ENCODE assay signal across 1 cellular context in genomic region chr20:13784271-13784892, GRCh38.
TF ChIP-seq lines count a peak whose summit lies in the region.

No MANE protein-coding gene starts in this region.

TF ChIP-seq in HepG2, 621 proteins besides CTCF, POLR2A, EP300 and RAD21 (continued from another document and continues in another):
- TF ChIP-seq SNAPC5 (CRISPR knock-in tag; IDR thresholded peaks at IDR 0.05; ENCODE audit: borderline replicate concordance) (0 out of 2 replicates have a peak, but pooled peaks have one; percentile 85), ETV6 (CRISPR knock-in tag; conservative IDR thresholded peaks at IDR 0.05) (no peak), HNF1B (CRISPR knock-in tag; IDR thresholded peaks at IDR 0.05) (no peak), HIC2 (CRISPR knock-in tag; IDR thresholded peaks at IDR 0.05; ENCODE audit: low read depth) (no peak), PLRG1 (conservative IDR thresholded peaks at IDR 0.05) (no peak), ZNF264 (CRISPR knock-in tag; IDR thresholded peaks at IDR 0.05) (0 out of 2 replicates have a peak, but pooled peaks have one; percentile 34), ZNF691 (CRISPR knock-in tag; IDR thresholded peaks at IDR 0.05; ENCODE audit: borderline replicate concordance, low read depth) (0 out of 2 replicates have a peak, but pooled peaks have one; percentile 97), PRMT3 (CRISPR knock-in tag; IDR thresholded peaks at IDR 0.05; ENCODE audit: borderline replicate concordance, low read depth) (peak; percentile 97), ZNF383 (CRISPR knock-in tag; IDR thresholded peaks at IDR 0.05; ENCODE audit: borderline replicate concordance) (no peak), TOE1 (CRISPR knock-in tag; IDR thresholded peaks at IDR 0.05) (no peak), ZNF549 (CRISPR knock-in tag; IDR thresholded peaks at IDR 0.05) (no peak), PRDM15 (CRISPR knock-in tag; IDR thresholded peaks at IDR 0.05) (peak; percentile 86; the same call in 1 of the 2 replicates), AKAP8 (CRISPR knock-in tag; IDR thresholded peaks at IDR 0.05) (no peak), AGO2 (optimal IDR thresholded peaks at IDR 0.05; ENCODE audit: low read depth, low read length) (no peak), GMEB1 (CRISPR knock-in tag; IDR thresholded peaks at IDR 0.05; ENCODE audit: borderline replicate concordance) (no peak), KDM5B (CRISPR knock-in tag; IDR thresholded peaks at IDR 0.05; ENCODE audit: borderline replicate concordance) (no peak), HNRNPUL1 (IDR thresholded peaks at IDR 0.05; ENCODE audit: low read depth, low read length) (no peak), ATAD3A (CRISPR knock-in tag; IDR thresholded peaks at IDR 0.05) (no peak), PLSCR1 (CRISPR knock-in tag; IDR thresholded peaks at IDR 0.05; ENCODE audit: borderline replicate concordance) (no peak), CENPBD1 (CRISPR knock-in tag; IDR thresholded peaks at IDR 0.05; ENCODE audit: borderline replicate concordance, low read depth) (no peak; the same call in 1 of the 2 replicates), SP1 (IDR thresholded peaks at IDR 0.05) (no peak), SP1 (CRISPR knock-in tag; IDR thresholded peaks at IDR 0.05) (no peak), MBD4 (IDR thresholded peaks at IDR 0.05; ENCODE audit: borderline replicate concordance, low read length) (no peak; the same call in 1 of the 2 replicates), ZUFSP (CRISPR knock-in tag; IDR thresholded peaks at IDR 0.05; ENCODE audit: borderline replicate concordance) (no peak), PHF5A (CRISPR knock-in tag; IDR thresholded peaks at IDR 0.05; ENCODE audit: low read depth, unreplicated experiment) (no peak), TEF (CRISPR knock-in tag; IDR thresholded peaks at IDR 0.05) (no peak), TP53 (CRISPR knock-in tag; conservative IDR thresholded peaks at IDR 0.05) (no peak), REXO4 (CRISPR knock-in tag; IDR thresholded peaks at IDR 0.05; ENCODE audit: borderline replicate concordance) (no peak), HDAC1 (CRISPR knock-in tag; IDR thresholded peaks at IDR 0.05) (no peak), SATB2 (CRISPR knock-in tag; IDR thresholded peaks at IDR 0.05) (no peak), SKIL (CRISPR knock-in tag; IDR thresholded peaks at IDR 0.05; ENCODE audit: borderline replicate concordance) (peak; percentile 10; the same call in 1 of the 2 replicates), PRPF4 (IDR thresholded peaks at IDR 0.05; ENCODE audit: low read depth, low read length, poor library complexity, severe bottlenecking) (no peak), CBX5 (CRISPR knock-in tag; IDR thresholded peaks at IDR 0.05; ENCODE audit: borderline replicate concordance) (no peak), MAFG (CRISPR knock-in tag; IDR thresholded peaks at IDR 0.05) (no peak), SOX13 (IDR thresholded peaks at IDR 0.05) (peak; percentile 52; the same call in 1 of the 2 replicates), SOX13 (CRISPR knock-in tag; conservative IDR thresholded peaks at IDR 0.05 in 1 of 2, IDR thresholded peaks at IDR 0.05 in 1 of 2) (no peak), MEF2D (CRISPR knock-in tag; IDR thresholded peaks at IDR 0.05) (no peak), ZNF83 (CRISPR knock-in tag; IDR thresholded peaks at IDR 0.05; ENCODE audit: borderline replicate concordance) (no peak; the same call in 1 of the 2 replicates), ZSCAN20 (CRISPR knock-in tag; IDR thresholded peaks at IDR 0.05; ENCODE audit: borderline replicate concordance) (no peak), U2AF1 (optimal IDR thresholded peaks at IDR 0.05; ENCODE audit: low read depth, low read length) (no peak), MAFK (conservative IDR thresholded peaks at IDR 0.05 in 1 of 2, IDR thresholded peaks at IDR 0.05 in 1 of 2; ENCODE audit: low read length in 2 of 2) (no peak), NKX3-1 (CRISPR knock-in tag; IDR thresholded peaks at IDR 0.05) (no peak), ZKSCAN8 (CRISPR knock-in tag; IDR thresholded peaks at IDR 0.05; ENCODE audit: borderline replicate concordance) (no peak), CBX2 (IDR thresholded peaks at IDR 0.05; ENCODE audit: low read depth, low read length) (no peak), CBX2 (CRISPR knock-in tag; IDR thresholded peaks at IDR 0.05; ENCODE audit: low read depth) (peak; percentile 79; the same call in 1 of the 2 replicates), BRCA1 (CRISPR knock-in tag; IDR thresholded peaks at IDR 0.05) (no peak)
